In the genomic region with DNA sequence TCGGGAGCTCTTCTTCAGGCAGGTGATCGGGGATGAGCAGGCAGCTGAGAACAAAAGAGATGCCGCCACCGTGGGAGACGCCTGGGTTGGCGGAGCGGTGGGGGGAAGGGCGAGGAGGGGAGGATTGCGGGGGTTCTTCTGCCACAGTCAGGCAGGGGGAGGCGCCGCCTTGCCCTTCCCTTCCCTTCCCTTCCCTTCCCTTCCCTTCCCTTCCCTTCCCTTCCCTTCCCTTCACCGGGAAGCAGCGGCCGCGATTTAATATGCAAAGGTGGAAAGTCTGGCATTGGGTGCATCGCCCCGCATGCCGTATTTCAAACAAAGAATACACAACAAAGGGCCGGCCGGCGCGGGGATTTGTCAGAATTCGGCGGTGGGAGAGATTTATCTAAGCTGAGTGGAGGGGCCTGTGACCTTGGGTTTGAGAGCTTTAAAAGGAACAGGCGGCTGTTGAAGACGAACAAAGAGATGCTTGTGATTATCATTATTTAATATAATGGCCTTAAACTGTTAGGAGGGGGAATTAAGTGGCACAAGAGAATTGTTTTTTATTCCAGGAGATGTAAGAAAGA, we compare ENCODE assay signal across 1 cellular context.
TF ChIP-seq lines count a peak whose summit lies in the region.

No MANE protein-coding gene starts in this region.

TF ChIP-seq in GM23338, 12 proteins besides CTCF, POLR2A, EP300 and RAD21 (continued from another document):
- TF ChIP-seq, protein P1, sequence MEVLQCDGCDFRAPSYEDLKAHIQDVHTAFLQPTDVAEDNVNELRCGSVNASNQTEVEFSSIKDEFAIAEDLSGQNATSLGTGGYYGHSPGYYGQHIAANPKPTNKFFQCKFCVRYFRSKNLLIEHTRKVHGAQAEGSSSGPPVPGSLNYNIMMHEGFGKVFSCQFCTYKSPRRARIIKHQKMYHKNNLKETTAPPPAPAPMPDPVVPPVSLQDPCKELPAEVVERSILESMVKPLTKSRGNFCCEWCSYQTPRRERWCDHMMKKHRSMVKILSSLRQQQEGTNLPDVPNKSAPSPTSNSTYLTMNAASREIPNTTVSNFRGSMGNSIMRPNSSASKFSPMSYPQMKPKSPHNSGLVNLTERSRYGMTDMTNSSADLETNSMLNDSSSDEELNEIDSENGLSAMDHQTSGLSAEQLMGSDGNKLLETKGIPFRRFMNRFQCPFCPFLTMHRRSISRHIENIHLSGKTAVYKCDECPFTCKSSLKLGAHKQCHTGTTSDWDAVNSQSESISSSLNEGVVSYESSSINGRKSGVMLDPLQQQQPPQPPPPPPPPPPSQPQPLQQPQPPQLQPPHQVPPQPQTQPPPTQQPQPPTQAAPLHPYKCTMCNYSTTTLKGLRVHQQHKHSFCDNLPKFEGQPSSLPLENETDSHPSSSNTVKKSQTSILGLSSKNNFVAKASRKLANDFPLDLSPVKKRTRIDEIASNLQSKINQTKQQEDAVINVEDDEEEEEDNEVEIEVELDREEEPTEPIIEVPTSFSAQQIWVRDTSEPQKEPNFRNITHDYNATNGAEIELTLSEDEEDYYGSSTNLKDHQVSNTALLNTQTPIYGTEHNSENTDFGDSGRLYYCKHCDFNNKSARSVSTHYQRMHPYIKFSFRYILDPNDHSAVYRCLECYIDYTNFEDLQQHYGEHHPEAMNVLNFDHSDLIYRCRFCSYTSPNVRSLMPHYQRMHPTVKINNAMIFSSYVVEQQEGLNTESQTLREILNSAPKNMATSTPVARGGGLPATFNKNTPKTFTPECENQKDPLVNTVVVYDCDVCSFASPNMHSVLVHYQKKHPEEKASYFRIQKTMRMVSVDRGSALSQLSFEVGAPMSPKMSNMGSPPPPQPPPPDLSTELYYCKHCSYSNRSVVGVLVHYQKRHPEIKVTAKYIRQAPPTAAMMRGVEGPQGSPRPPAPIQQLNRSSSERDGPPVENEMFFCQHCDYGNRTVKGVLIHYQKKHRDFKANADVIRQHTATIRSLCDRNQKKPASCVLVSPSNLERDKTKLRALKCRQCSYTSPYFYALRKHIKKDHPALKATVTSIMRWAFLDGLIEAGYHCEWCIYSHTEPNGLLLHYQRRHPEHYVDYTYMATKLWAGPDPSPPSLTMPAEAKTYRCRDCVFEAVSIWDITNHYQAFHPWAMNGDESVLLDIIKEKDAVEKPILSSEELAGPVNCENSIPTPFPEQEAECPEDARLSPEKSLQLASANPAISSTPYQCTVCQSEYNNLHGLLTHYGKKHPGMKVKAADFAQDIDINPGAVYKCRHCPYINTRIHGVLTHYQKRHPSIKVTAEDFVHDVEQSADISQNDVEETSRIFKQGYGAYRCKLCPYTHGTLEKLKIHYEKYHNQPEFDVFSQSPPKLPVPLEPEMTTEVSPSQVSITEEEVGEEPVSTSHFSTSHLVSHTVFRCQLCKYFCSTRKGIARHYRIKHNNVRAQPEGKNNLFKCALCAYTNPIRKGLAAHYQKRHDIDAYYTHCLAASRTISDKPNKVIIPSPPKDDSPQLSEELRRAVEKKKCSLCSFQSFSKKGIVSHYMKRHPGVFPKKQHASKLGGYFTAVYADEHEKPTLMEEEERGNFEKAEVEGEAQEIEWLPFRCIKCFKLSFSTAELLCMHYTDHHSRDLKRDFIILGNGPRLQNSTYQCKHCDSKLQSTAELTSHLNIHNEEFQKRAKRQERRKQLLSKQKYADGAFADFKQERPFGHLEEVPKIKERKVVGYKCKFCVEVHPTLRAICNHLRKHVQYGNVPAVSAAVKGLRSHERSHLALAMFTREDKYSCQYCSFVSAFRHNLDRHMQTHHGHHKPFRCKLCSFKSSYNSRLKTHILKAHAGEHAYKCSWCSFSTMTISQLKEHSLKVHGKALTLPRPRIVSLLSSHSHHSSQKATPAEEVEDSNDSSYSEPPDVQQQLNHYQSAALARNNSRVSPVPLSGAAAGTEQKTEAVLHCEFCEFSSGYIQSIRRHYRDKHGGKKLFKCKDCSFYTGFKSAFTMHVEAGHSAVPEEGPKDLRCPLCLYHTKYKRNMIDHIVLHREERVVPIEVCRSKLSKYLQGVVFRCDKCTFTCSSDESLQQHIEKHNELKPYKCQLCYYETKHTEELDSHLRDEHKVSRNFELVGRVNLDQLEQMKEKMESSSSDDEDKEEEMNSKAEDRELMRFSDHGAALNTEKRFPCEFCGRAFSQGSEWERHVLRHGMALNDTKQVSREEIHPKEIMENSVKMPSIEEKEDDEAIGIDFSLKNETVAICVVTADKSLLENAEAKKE (CRISPR knock-in tag; IDR thresholded peaks at IDR 0.05), result no peak
- TF ChIP-seq JUNB (IDR thresholded peaks at IDR 0.05; ENCODE audit: unreplicated experiment), result no peak
- TF ChIP-seq, protein P2, sequence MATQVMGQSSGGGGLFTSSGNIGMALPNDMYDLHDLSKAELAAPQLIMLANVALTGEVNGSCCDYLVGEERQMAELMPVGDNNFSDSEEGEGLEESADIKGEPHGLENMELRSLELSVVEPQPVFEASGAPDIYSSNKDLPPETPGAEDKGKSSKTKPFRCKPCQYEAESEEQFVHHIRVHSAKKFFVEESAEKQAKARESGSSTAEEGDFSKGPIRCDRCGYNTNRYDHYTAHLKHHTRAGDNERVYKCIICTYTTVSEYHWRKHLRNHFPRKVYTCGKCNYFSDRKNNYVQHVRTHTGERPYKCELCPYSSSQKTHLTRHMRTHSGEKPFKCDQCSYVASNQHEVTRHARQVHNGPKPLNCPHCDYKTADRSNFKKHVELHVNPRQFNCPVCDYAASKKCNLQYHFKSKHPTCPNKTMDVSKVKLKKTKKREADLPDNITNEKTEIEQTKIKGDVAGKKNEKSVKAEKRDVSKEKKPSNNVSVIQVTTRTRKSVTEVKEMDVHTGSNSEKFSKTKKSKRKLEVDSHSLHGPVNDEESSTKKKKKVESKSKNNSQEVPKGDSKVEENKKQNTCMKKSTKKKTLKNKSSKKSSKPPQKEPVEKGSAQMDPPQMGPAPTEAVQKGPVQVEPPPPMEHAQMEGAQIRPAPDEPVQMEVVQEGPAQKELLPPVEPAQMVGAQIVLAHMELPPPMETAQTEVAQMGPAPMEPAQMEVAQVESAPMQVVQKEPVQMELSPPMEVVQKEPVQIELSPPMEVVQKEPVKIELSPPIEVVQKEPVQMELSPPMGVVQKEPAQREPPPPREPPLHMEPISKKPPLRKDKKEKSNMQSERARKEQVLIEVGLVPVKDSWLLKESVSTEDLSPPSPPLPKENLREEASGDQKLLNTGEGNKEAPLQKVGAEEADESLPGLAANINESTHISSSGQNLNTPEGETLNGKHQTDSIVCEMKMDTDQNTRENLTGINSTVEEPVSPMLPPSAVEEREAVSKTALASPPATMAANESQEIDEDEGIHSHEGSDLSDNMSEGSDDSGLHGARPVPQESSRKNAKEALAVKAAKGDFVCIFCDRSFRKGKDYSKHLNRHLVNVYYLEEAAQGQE (IDR thresholded peaks at IDR 0.05; ENCODE audit: unreplicated experiment), result no peak
- TF ChIP-seq ZNF114 (CRISPR knock-in tag; IDR thresholded peaks at IDR 0.05), result no peak
- no peak for TF ChIP-seq POLR2AphosphoS5 (IDR thresholded peaks at IDR 0.05; ENCODE audit: low read depth)
TF ChIP-seq in GM23338: peak in this region for 0.
